In the genomic region with DNA sequence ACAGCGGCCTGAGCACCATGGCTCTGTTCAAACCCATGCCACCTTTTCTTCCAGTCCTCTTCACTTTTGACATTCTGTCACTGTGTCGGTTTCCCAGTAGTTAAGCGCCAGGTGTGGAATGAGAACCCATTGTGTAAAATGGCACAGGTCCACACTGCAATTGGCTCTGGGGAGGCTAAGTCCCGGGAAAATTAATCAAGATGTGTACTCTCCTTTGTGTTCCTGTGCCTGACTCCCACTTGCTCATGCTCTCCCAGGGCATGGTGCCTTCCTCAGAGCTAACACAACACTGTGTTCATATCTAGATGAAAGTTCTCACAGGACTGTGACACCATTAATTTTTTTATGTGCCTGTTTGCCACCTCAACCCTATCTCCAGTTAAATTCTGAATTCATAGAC, we compare ENCODE assay signal across 33 cellular contexts.
"Had no signal": no experiment of that assay in that cellular context is flagged by ENCODE, and none has a peak within 500 bp of the region (broad histone marks: within the 10 kb centered on the region; RNA-seq: fewer than 3 reads in every experiment).

No MANE protein-coding gene starts in this region.

- H3K27me3 ChIP-seq: brain microvascular endothelial cell, cardiac muscle cell, MG63 had no signal

- H3K4me2 ChIP-seq: PC-9 had no signal

- H3K4me3 ChIP-seq: cardiac muscle cell, MG63, PC-9 had no signal

- H3K27ac ChIP-seq: brain microvascular endothelial cell, cardiac muscle cell, PC-9, RWPE1, VCaP had no signal

- H3K36me3 ChIP-seq: brain microvascular endothelial cell, cardiac muscle cell, MG63 had no signal

- DNase-seq: activated B cell treated with CpG ODN at 0.5 μM for 24 hours; activated CD4-positive, alpha-beta memory T cell treated with anti-CD3 and anti-CD28 coated beads for 36 hours; activated CD4-positive, alpha-beta T cell treated with anti-CD3 and anti-CD28 coated beads for 4 hours; activated CD4-positive, alpha-beta T cell treated with anti-CD3 and anti-CD28 coated beads, Interleukin-2, amount 50 U/mL, for 1 hour; activated CD4-positive, CD25-positive, alpha-beta regulatory T cell treated with anti-CD3 and anti-CD28 coated beads, Interleukin-2, amount 50 U/mL, for 72 hours; activated CD8-positive, alpha-beta memory T cell treated with anti-CD3 and anti-CD28 coated beads, Interleukin-2, amount 50 U/mL, for 4 hours; activated effector memory CD4-positive, alpha-beta T cell treated with Interleukin-2 at 50 U/mL for 16 hours; activated naive CD4-positive, alpha-beta T cell treated with anti-CD3 and anti-CD28 coated beads, Interleukin-2, amount 10 ng/mL, durations not matched to agents 7 days and 5 days; activated naive CD8-positive, alpha-beta T cell treated with anti-CD3 and anti-CD28 coated beads, Interleukin-2, amount 50 U/mL, for 24 hours; activated T-cell treated with anti-CD3 and anti-CD28 coated beads for 4 hours; activated T-cell treated with anti-CD3 and anti-CD28 coated beads, Interleukin-2, amount 50 U/mL, for 48 hours; aorta; brain microvascular endothelial cell; Karpas-422; KBM-7; MG63; NCI-H1048; NCI-H1417; NCI-H146; NCI-H187; NCI-H2029 treated with DMSO at 0.1 percent for 48 hours; NCI-H345; NCI-H524 treated with DMSO at 0.1 percent for 48 hours; NCI-H82; NK-92 treated with Interleukin-12 subunit alpha and Interleukin-12 subunit beta, amount 100 ng/mL, for 24 hours; PC-9; SIG-M5; T-cell; T-helper 17 cell; T-helper 9 cell had no signal

- H3K9me3 ChIP-seq: MG63 had no signal

- H2AFZ ChIP-seq: PC-9 had no signal
